Comparison of ENCODE assay signal across 15 cellular contexts in genomic region chr4:67460574-67460973, GRCh38.
A peak's percentile ranks its signal among the peaks of the same experiment; 100 is the strongest.
DNase-seq lines count a peak whose midpoint lies in the region; FAIRE-seq and TF ChIP-seq lines count a peak whose summit lies in the region.
"Had no signal": no experiment of that assay in that cellular context is flagged by ENCODE, and none has a peak within 500 bp of the region (broad histone marks: within the 10 kb centered on the region; RNA-seq: fewer than 3 reads in every experiment).

No MANE protein-coding gene starts in this region.

- H3K36me3 ChIP-seq in GM23248 (ENCODE audit: low read depth) (no peaks in the 10 kb centered on the region), HAP-1 (replicated peaks) (no peaks in the 10 kb centered on the region; the same call in 1 of the 2 replicates)

- H3K9ac ChIP-seq in GM23248, result no peak overlapping the region
- H3K9ac ChIP-seq: BLaER1 treated with 17β-estradiol and CSF1 and Interleukin-3, amounts not matched to agents 10 nM and 100 nM had no signal

- peak; percentile 90 for FAIRE-seq in endometrium (lab: Jason Lieb, UNC)
- FAIRE-seq: A549, GM12891 had no signal

- no peak overlapping the region for H3K4me2 ChIP-seq in GM23248 (ENCODE audit: unreplicated experiment)
- H3K4me2 ChIP-seq: A549; BLaER1 treated with 17β-estradiol and CSF1 and Interleukin-3, amounts not matched to agents 10 nM and 100 nM had no signal

- H3K4me1 ChIP-seq in GM23248 (ENCODE audit: insufficient read depth) (no peaks in the 10 kb centered on the region), HAP-1 (no peaks in the 10 kb centered on the region)
- H3K4me1 ChIP-seq: A549; BLaER1 treated with 17β-estradiol and CSF1 and Interleukin-3, amounts not matched to agents 10 nM and 100 nM had no signal

- H3K4me3 ChIP-seq in GM23248 (no peak overlapping the region), HAP-1 (no peak overlapping the region)
- H3K4me3 ChIP-seq: A549; BLaER1 treated with 17β-estradiol and CSF1 and Interleukin-3, amounts not matched to agents 10 nM and 100 nM had no signal

- no peak overlapping the region for H2AFZ ChIP-seq in GM23248

- H3K9me3 Mint-ChIP-seq in progenitor cell of endocrine pancreas (ENCODE audit: low read depth), result peaks cover 11% of the 10 kb centered on the region

- H3K27me3 ChIP-seq in GM23248 (replicated peaks; ENCODE audit: insufficient read depth) (no peaks in the 10 kb centered on the region), HAP-1 (ENCODE audit: low read depth) (no peaks in the 10 kb centered on the region)
- H3K27me3 ChIP-seq: BLaER1 treated with 17β-estradiol and CSF1 and Interleukin-3, amounts not matched to agents 10 nM and 100 nM had no signal

- no peaks in the 10 kb centered on the region for H3K27me3 Mint-ChIP-seq in progenitor cell of endocrine pancreas
- H3K27me3 Mint-ChIP-seq: CD4-positive, CD25-positive, alpha-beta regulatory T cell had no signal

- peaks cover 14% of the 10 kb centered on the region for H3K36me3 Mint-ChIP-seq in progenitor cell of endocrine pancreas (ENCODE audit: insufficient read depth)

- no peaks in the 10 kb centered on the region for H3K9me3 ChIP-seq in GM23248 (ENCODE audit: low read depth)
- H3K9me3 ChIP-seq in HAP-1, result no peaks in the 10 kb centered on the region
- H3K9me3 ChIP-seq: A549 had no signal

- in situ Hi-C loops in GM23248 (cut with MboI), result no loop called here
- in situ Hi-C loops in HAP-1 (cut with MboI; ENCODE audit: low sequenced_read_pairs), result no loop called here

- no peaks in the 10 kb centered on the region for H4K20me1 ChIP-seq in GM23248 (ENCODE audit: insufficient read depth)
- H4K20me1 ChIP-seq: BLaER1 treated with 17β-estradiol and CSF1 and Interleukin-3, amounts not matched to agents 10 nM and 100 nM had no signal

- no peaks in the 10 kb centered on the region for H3K9me2 ChIP-seq in GM23248 (ENCODE audit: insufficient read depth)

- DNase-seq in EH (ENCODE audit: low read depth) (peak; percentile 29), GM23248 (peak; percentile 5), progenitor cell of endocrine pancreas (ENCODE audit: low spot score, unreplicated experiment) (no peak), hypothalamus (lab: John Stamatoyannopoulos, UW) (no peak), HAP-1 (ENCODE audit: low spot score in 2 of 2) (no peak)
- DNase-seq in activated CD4-positive, alpha-beta T cell treated with anti-CD3 and anti-CD28 coated beads, Interleukin-2, amount 50 U/mL, for 4 hours, result no peak
- DNase-seq: CD4-positive, CD25-positive, alpha-beta regulatory T cell; DMS53; GOT3; H9; IMR-90 had no signal

- H3F3A ChIP-seq in GM23248 (ENCODE audit: insufficient read depth), result no peaks in the 10 kb centered on the region

- peak overlapping the region; percentile 59 for H3K27ac Mint-ChIP-seq in progenitor cell of endocrine pancreas
- H3K27ac Mint-ChIP-seq: CD4-positive, CD25-positive, alpha-beta regulatory T cell had no signal

- TF ChIP-seq CTCF in progenitor cell of endocrine pancreas (IDR thresholded peaks at IDR 0.05; ENCODE audit: unreplicated experiment), result no peak

- H3K27ac ChIP-seq in GM23248, result no peak overlapping the region
- H3K27ac ChIP-seq: A549; BLaER1 treated with 17β-estradiol and CSF1 and Interleukin-3, amounts not matched to agents 10 nM and 100 nM had no signal

- H3K79me2 ChIP-seq in GM23248 (ENCODE audit: insufficient read depth), result no peaks in the 10 kb centered on the region

- no peak overlapping the region for H3K4me3 Mint-ChIP-seq in progenitor cell of endocrine pancreas (ENCODE audit: low read depth)
- H3K4me3 Mint-ChIP-seq: H9 had no signal

- 40 to 63% methylated on average over 2 of the region's 2 CpGs for WGBS in GM23248 (ENCODE audit: low coverage in 1 of 2, low lambda C conversion rate in 2 of 2, missing lambda C conversion rate in 2 of 2), 2 experiments

- peaks cover 4% of the 10 kb centered on the region for H3K4me1 Mint-ChIP-seq in progenitor cell of endocrine pancreas (ENCODE audit: low read depth)

Comparison
In these comparisons a context has a peak if more than half of its experiments do, and no peak if none do; other contexts are left out.
1. DNase-seq: peak in EH (single experiment) and GM23248 (single experiment); none in progenitor cell of endocrine pancreas (single experiment), activated CD4-positive, alpha-beta T cell treated with anti-CD3 and anti-CD28 coated beads, Interleukin-2, amount 50 U/mL, for 4 hours (0 of 2), hypothalamus (0 of 51) and HAP-1 (0 of 2).